In the genomic region with DNA sequence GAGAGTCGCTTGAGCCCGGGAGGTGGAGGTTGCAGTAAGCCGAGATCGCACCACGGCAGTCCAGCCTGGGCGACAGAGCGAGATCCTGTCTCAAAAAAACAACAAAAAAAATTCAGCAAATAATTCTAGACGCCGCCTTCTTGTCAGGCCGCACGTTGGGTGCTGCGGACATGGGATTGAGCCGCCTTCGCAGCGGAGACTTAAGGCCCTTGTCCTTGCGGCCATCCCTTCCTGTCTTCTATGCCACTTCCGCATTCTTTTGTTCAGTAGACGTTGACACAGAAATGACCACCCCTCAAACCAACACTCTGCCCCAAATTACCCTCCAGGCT, we compare ENCODE assay signal across 9 cellular contexts. TPM values are rescaled to one million over a fixed set of nuclear protein-coding genes. Genes with fewer than 3 reads are reported as not detected.
DNase-seq lines count a peak whose midpoint lies in the region; ATAC-seq, FAIRE-seq and TF ChIP-seq lines count a peak whose summit lies in the region.
"Had no signal": no experiment of that assay in that cellular context is flagged by ENCODE, and none has a peak within 500 bp of the region (broad histone marks: within the 10 kb centered on the region; RNA-seq: fewer than 3 reads in every experiment).

No MANE protein-coding gene starts in this region.

- H3K27ac ChIP-seq in Panc1 (ENCODE audit: low read length) (peak overlapping the region; percentile 91), H1 (ENCODE audit: low read depth, low read length) (no peak overlapping the region)

- H2BK15ac ChIP-seq in H1 (ENCODE audit: low read length) = 0 out of 2 replicates have a peak overlapping the region, but pooled peaks have one; percentile 46

- H4K5ac ChIP-seq in H1 (ENCODE audit: insufficient read length, low read depth, low read length) = peak overlapping the region; percentile 66

- H3K4me3 ChIP-seq in Panc1 (ENCODE audit: low read depth in 2 of 2, low read length in 2 of 2) = peak overlapping the region; percentile 97 to 98
- H3K4me3 ChIP-seq in H1 (ENCODE audit: extremely low read depth in 1 of 4, insufficient read depth in 2 of 4, low read depth in 3 of 4, low read length in 4 of 4) = peak overlapping the region; percentile 64 to 88 (median 80)

- H4K8ac ChIP-seq in H1 (ENCODE audit: extremely low read depth, insufficient read depth, low read length) = peak overlapping the region; percentile 70; the same call in 1 of the 2 replicates

- H3K79me1 ChIP-seq in H1 (ENCODE audit: low read depth, low read length) = peaks cover 6% of the 10 kb centered on the region; the same call in 1 of the 2 replicates

- no peaks in the 10 kb centered on the region for H3K27me3 Mint-ChIP-seq in natural killer cell treated with Interleukin-12 subunit alpha and Interleukin-12 subunit beta and Interleukin-15 and Interleukin-18, amount 100 ng/mL, for 72 hours

- POLR2A ChIA-PET in Panc1 (lab: Charles Lee) (no interaction called here), H1 (lab: Charles Lee; ENCODE audit: partially characterized antibody) (interaction anchor here (1.1 to 1.2 kb wide), 3 partner anchors 20 to 29 kb away, joined by 4 to 6 read pairs (median 4); a partner anchor contains a TSS)

- H3K14ac ChIP-seq in H1 (ENCODE audit: insufficient read length) = no peak overlapping the region

- no peak for TF ChIP-seq POLR2A in H1 (IDR thresholded peaks at IDR 0.05; ENCODE audit: control extremely low read depth in 1 of 2, low read depth in 2 of 2, low read length in 2 of 2)

- peak overlapping the region; percentile 83; the same call in 1 of the 2 replicates for H2BK5ac ChIP-seq in H1 (ENCODE audit: low read depth, low read length)

- peaks cover 41% of the 10 kb centered on the region for H3K36me3 Mint-ChIP-seq in natural killer cell treated with Interleukin-12 subunit alpha and Interleukin-12 subunit beta and Interleukin-15 and Interleukin-18, amount 100 ng/mL, for 72 hours

- WGBS in H1 (ENCODE audit: extremely low coverage in 1 of 2, insufficient coverage in 1 of 2, insufficient read length in 1 of 2, insufficient replicate concordance in 2 of 2, low coverage in 1 of 2, low lambda C conversion rate in 2 of 2, missing lambda C conversion rate in 1 of 2), 2 experiments = 60% methylated on average over 18 of the region's 18 CpGs; no CpG with 5 or more reads in 1 of the 2 experiments

- H3K18ac ChIP-seq in H1 (ENCODE audit: extremely low read depth, low read length) = 0 out of 2 replicates have a peak overlapping the region, but pooled peaks have one; percentile 85

- peak overlapping the region; percentile 87 for H2AFZ ChIP-seq in H1 (ENCODE audit: low read length)

- BruUV-seq in Panc1 (replicated peaks; lab: Mats Ljungman, UMichigan) = no TSS peak

- H2BK12ac ChIP-seq in H1 (ENCODE audit: low read depth, low read length) = 0 out of 2 replicates have a peak overlapping the region, but pooled peaks have one; percentile 18

- intact Hi-C loops in Panc1 (cut with micrococcal nuclease; ENCODE audit: unreplicated experiment) = no loop called here

- no peaks in the 10 kb centered on the region for H3K79me2 ChIP-seq in H1 (ENCODE audit: control insufficient read depth in 1 of 2, insufficient read depth in 2 of 2, low read length in 2 of 2)

- peak overlapping the region; percentile 96 for H4K91ac ChIP-seq in H1 (replicated peaks; ENCODE audit: insufficient read length, low read length)

- peak overlapping the region; percentile 70 to 81 for H3K4me2 ChIP-seq in H1 (ENCODE audit: insufficient read depth in 1 of 2, low read depth in 2 of 2, low read length in 2 of 2)

- H3K4ac ChIP-seq in H1 (replicated peaks; ENCODE audit: insufficient read length, low read depth, low read length) = no peak overlapping the region

- in situ Hi-C loops in Panc1 (cut with HindIII; ENCODE audit: low pct_unique_long_range_greater_than_20kb, low sequenced_read_pairs) (no loop called here), KBM-7 (cut with MboI; ENCODE audit: low pct_unique_long_range_greater_than_20kb, low sequenced_read_pairs) (no loop called here)

- H2BK120ac ChIP-seq in H1 (replicated peaks; ENCODE audit: low read depth, low read length) = no peak overlapping the region

- H3K27ac Mint-ChIP-seq in natural killer cell treated with Interleukin-12 subunit alpha and Interleukin-12 subunit beta and Interleukin-15 and Interleukin-18, amount 100 ng/mL, for 72 hours = peak overlapping the region; percentile 98 to 99

- no peak for TF ChIP-seq EP300 in H1 (IDR thresholded peaks at IDR 0.05; ENCODE audit: borderline replicate concordance in 1 of 2, low read depth in 2 of 2, low read length in 2 of 2)

- peaks cover 3% of the 10 kb centered on the region; the same call in 1 of the 2 replicates for H3K23me2 ChIP-seq in H1 (ENCODE audit: low read depth, low read length)

- DNase-seq in NOMO-1 (lab: John Stamatoyannopoulos, UW; ENCODE audit: unreplicated experiment in 2 of 2) = peak; percentile 78 to 83
- DNase-seq in NOMO-1 treated with DMSO at 0.1 percent for 48 hours (lab: John Stamatoyannopoulos, UW; ENCODE audit: unreplicated experiment) = no peak
- DNase-seq in Panc1 (ENCODE audit: low read depth, low spot score) = no peak
- DNase-seq in H1 (ENCODE audit: low read depth in 1 of 2, low spot score in 2 of 2) = no peak
- no peak for DNase-seq in natural killer cell treated with Interleukin-12 subunit alpha and Interleukin-12 subunit beta and Interleukin-15 and Interleukin-18, amount 100 ng/mL, for 72 hours (ENCODE audit: low spot score)
- no peak for DNase-seq in KBM-7
- DNase-seq in central memory CD4-positive, alpha-beta T cell = no peak

- H3K36me3 ChIP-seq in Panc1 (ENCODE audit: control insufficient read depth, insufficient read depth, low read length) = no peaks in the 10 kb centered on the region
- H3K36me3 ChIP-seq in H1 (ENCODE audit: control insufficient read depth in 2 of 4, insufficient read depth in 4 of 4, low read length in 3 of 4) = no peaks in the 10 kb centered on the region

- no peak for FAIRE-seq in H1 (lab: Jason Lieb, UNC)
- FAIRE-seq: islet of Langerhans had no signal

- TF ChIP-seq RAD21 in H1 (IDR thresholded peaks at IDR 0.05 in 1 of 2, conservative IDR thresholded peaks at IDR 0.05 in 1 of 2; ENCODE audit: low read depth in 2 of 2, low read length in 2 of 2) = no peak

- CTCF ChIA-PET in Panc1 (lab: Charles Lee) = no interaction called here
- CTCF ChIA-PET in H1 (lab: Charles Lee; ENCODE audit: partially characterized antibody) = interaction anchor here (1.3 to 1.8 kb wide), 2 partner anchors 9 to 29 kb away, joined by 3 to 4 read pairs; a partner anchor contains a TSS

- no peak overlapping the region for H2AK5ac ChIP-seq in H1 (ENCODE audit: low read depth, low read length)

- no peaks in the 10 kb centered on the region for H3K9me3 ChIP-seq in Panc1 (ENCODE audit: control insufficient read depth, insufficient read depth, low read depth, low read length)
- no peaks in the 10 kb centered on the region for H3K9me3 ChIP-seq in H1 (ENCODE audit: insufficient read depth in 2 of 2, low read depth in 1 of 2, low read length in 1 of 2)

- H3K9ac ChIP-seq in H1 (replicated peaks in 1 of 4; ENCODE audit: extremely low read depth in 1 of 4, low read depth in 3 of 4, low read length in 3 of 4) = peak overlapping the region in 2 of 4 experiments; percentile 56 to 67; a peak in 4 of 7 replicates

- H3K9me3 Mint-ChIP-seq in natural killer cell treated with Interleukin-12 subunit alpha and Interleukin-12 subunit beta and Interleukin-15 and Interleukin-18, amount 100 ng/mL, for 72 hours = peaks cover 5% of the 10 kb centered on the region

- H4K20me1 ChIP-seq in H1 (replicated peaks in 1 of 2; ENCODE audit: control insufficient read depth in 1 of 2, insufficient read depth in 2 of 2, low read length in 2 of 2) = no peaks in the 10 kb centered on the region

- peak; percentile 23 for ATAC-seq in HG02798 (IDR thresholded peaks at IDR 0.05; ENCODE audit: poor library complexity, unreplicated experiment)
- peak; percentile 36 for ATAC-seq in Panc1
- ATAC-seq in natural killer cell treated with Interleukin-12 subunit alpha and Interleukin-12 subunit beta and Interleukin-15 and Interleukin-18, amount 100 ng/mL, for 72 hours = peak; percentile 53 to 54

- peak overlapping the region; percentile 92 for H3K4me3 Mint-ChIP-seq in natural killer cell treated with Interleukin-12 subunit alpha and Interleukin-12 subunit beta and Interleukin-15 and Interleukin-18, amount 100 ng/mL, for 72 hours

- H3K27me3 ChIP-seq in Panc1 (ENCODE audit: control insufficient read depth, insufficient read depth, low read length) (no peaks in the 10 kb centered on the region), H1 (replicated peaks in 1 of 4; ENCODE audit: control insufficient read depth in 3 of 4, extremely low read depth in 1 of 4, insufficient read depth in 3 of 4, low read length in 3 of 4) (peaks cover 0 to 2% (median 0%) of the 10 kb centered on the region in 4 experiments; a peak in 1 of 7 replicates)

- peaks cover 11% of the 10 kb centered on the region for H3K4me1 ChIP-seq in Panc1 (ENCODE audit: control insufficient read depth, insufficient read depth, low read length)
- peaks cover 0 to 13% (median 5%) of the 10 kb centered on the region in 4 experiments; a peak in 5 of 7 replicates for H3K4me1 ChIP-seq in H1 (replicated peaks in 1 of 4; ENCODE audit: control insufficient read depth in 3 of 4, insufficient read depth in 4 of 4, low read length in 3 of 4)

- no peak for TF ChIP-seq CTCF in Panc1 (IDR thresholded peaks at IDR 0.05)
- no peak for TF ChIP-seq CTCF in H1 (IDR thresholded peaks at IDR 0.05; ENCODE audit: control extremely low read depth in 1 of 3, insufficient read depth in 1 of 3, low read depth in 1 of 3, low read length in 3 of 3)

- no peak overlapping the region for H3K23ac ChIP-seq in H1 (ENCODE audit: insufficient read length)

- H2BK20ac ChIP-seq in H1 (ENCODE audit: low read length) = 0 out of 2 replicates have a peak overlapping the region, but pooled peaks have one; percentile 32

- peak overlapping the region; percentile 32 for H3K56ac ChIP-seq in H1 (replicated peaks; ENCODE audit: insufficient read length, low read depth, low read length)

- H3K4me1 Mint-ChIP-seq in natural killer cell treated with Interleukin-12 subunit alpha and Interleukin-12 subunit beta and Interleukin-15 and Interleukin-18, amount 100 ng/mL, for 72 hours (ENCODE audit: low read depth in 2 of 2) = peaks cover 55% of the 10 kb centered on the region in 2 donors

RNA-seq across cellular contexts. Expression of a gene that starts 15.8 kb away (rescaled TPM):
- total RNA-seq in Panc1 (2021; ENCODE audit: unreplicated experiment) = 35.3 TPM
- 27.4 TPM for polyA plus RNA-seq in Panc1 (2012; ENCODE audit: insufficient read length)
- total RNA-seq in H1 (2021; fragmentation: NEBNext Ultra II Directional; extraction: Animal tissue kit (Norgen Biotek cat#: 25700)) = 13.1 and 14.7 TPM in 2 replicates
- 13.2 and 15.6 TPM in 2 replicates for polyA plus RNA-seq in H1 (2011; rRNA removed)
- polyA plus RNA-seq in H1 (2011; cell fraction: cytosol; rRNA removed) = 13.7 TPM
- polyA plus RNA-seq in H1 (2011; cell fraction: nucleus; rRNA removed) = 32.1 TPM
- 13.6 to 16.0 TPM (median 14.1 TPM) in 4 replicates for polyA plus RNA-seq in H1 (2012, experiment 1 of 2)
- 11.9 TPM for polyA plus RNA-seq in H1 (2012, experiment 2 of 2)
- polyA plus RNA-seq in H1 (2013, experiment 1 of 2) = 12.5 TPM
- 10.5 TPM for polyA plus RNA-seq in H1 (2013, experiment 2 of 2)
- polyA minus RNA-seq in H1 (2011; rRNA and poly(A)+ RNA removed) = 14.8 and 16.8 TPM in 2 replicates
- 4.0 TPM for polyA minus RNA-seq in H1 (2011; cell fraction: cytosol; rRNA and poly(A)+ RNA removed)
- 21.0 TPM for polyA minus RNA-seq in H1 (2011; cell fraction: nucleus; rRNA and poly(A)+ RNA removed)
- total RNA-seq in natural killer cell treated with Interleukin-12 subunit alpha and Interleukin-12 subunit beta and Interleukin-15 and Interleukin-18, amount 100 ng/mL, for 72 hours = 100 to 1,000 TPM in 1 of 2 donors, 10 to 100 TPM in 1; 97.9 to 101 TPM

RNA-seq across cellular contexts. Expression of a gene that starts 29.0 kb away (rescaled TPM):
- total RNA-seq in Panc1 (2021; ENCODE audit: unreplicated experiment) = 104 TPM
- 162 TPM for polyA plus RNA-seq in Panc1 (2012; ENCODE audit: insufficient read length)
- total RNA-seq in H1 (2021; fragmentation: NEBNext Ultra II Directional; extraction: Animal tissue kit (Norgen Biotek cat#: 25700)) = 93.7 and 96.8 TPM in 2 replicates
- polyA plus RNA-seq in H1 (2011; rRNA removed) = 194 and 247 TPM in 2 replicates
- polyA plus RNA-seq in H1 (2011; cell fraction: cytosol; rRNA removed) = 189 TPM
- polyA plus RNA-seq in H1 (2011; cell fraction: nucleus; rRNA removed) = 269 TPM
- 70.7 to 139 TPM (median 137 TPM) in 4 replicates for polyA plus RNA-seq in H1 (2012, experiment 1 of 2)
- 113 TPM for polyA plus RNA-seq in H1 (2012, experiment 2 of 2)
- 86.8 TPM for polyA plus RNA-seq in H1 (2013, experiment 1 of 2)
- 83.2 TPM for polyA plus RNA-seq in H1 (2013, experiment 2 of 2)
- 84.6 and 122 TPM in 2 replicates for polyA minus RNA-seq in H1 (2011; rRNA and poly(A)+ RNA removed)
- 62.7 TPM for polyA minus RNA-seq in H1 (2011; cell fraction: cytosol; rRNA and poly(A)+ RNA removed)
- 90.4 TPM for polyA minus RNA-seq in H1 (2011; cell fraction: nucleus; rRNA and poly(A)+ RNA removed)
- 100 to 1,000 TPM in 1 of 2 donors, 10 to 100 TPM in 1; 94.1 to 198 TPM for total RNA-seq in natural killer cell treated with Interleukin-12 subunit alpha and Interleukin-12 subunit beta and Interleukin-15 and Interleukin-18, amount 100 ng/mL, for 72 hours

Comparison
In these comparisons a context has a peak if more than half of its experiments do, and no peak if none do; other contexts are left out.
1. DNase-seq: peak in NOMO-1 (2 of 2); none in NOMO-1 treated with DMSO at 0.1 percent for 48 hours (single experiment), Panc1 (single experiment), H1 (0 of 2), natural killer cell treated with Interleukin-12 subunit alpha and Interleukin-12 subunit beta and Interleukin-15 and Interleukin-18, amount 100 ng/mL, for 72 hours (single experiment), KBM-7 (single experiment) and central memory CD4-positive, alpha-beta T cell (single experiment).
2. Peak in every context shown above with its lines, with median percentiles within 50 percentile points of each other: ATAC-seq.